Comparison of ENCODE assay signal across 1 cellular context in the genomic region with DNA sequence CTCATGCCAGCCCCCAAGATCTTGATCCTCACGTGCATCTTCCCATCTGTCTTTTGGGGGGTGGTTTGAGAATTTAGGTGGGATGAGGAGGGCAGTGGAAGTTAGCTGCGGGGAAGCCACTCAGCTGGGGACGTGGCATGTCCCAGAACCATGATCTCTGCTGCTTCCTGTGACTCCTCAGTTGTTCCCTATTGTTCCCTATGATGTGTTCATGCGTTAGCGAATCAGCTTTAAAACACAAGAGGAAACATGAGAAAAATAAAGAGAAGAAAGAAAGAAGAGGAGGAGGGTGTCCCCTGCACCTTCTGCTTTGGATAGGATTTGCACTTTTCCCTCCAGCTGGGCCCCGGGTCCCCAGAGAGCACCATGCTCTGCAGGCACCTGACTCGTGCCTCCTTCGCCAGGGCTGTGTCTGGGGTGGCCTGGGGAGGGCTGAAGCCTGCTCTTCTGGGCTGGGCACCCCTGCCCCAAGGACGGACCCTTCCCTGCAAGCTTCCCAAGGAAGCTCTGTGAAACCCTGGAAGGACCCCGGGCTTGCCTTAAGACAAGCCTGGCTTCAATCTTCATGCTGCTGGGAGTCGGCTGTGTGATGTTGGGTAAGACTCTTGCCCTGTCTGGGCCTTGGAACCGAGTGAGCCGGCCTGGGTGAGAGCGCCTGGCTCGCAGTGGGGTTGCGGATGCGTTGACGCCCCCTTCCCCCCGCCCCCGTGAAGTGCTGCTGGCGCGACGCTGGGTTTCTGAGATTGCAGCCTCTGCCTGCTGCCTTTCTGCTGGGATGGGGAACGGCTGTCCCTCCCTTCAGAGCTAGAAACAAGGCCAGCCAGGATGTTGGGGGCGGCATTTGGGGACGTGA.
TF ChIP-seq lines count a peak whose summit lies in the region.

No MANE protein-coding gene starts in this region.

TF ChIP-seq in H1, 55 proteins besides CTCF, POLR2A, EP300 and RAD21:
- TF ChIP-seq SRF (IDR thresholded peaks at IDR 0.05; ENCODE audit: low read depth, low read length) (no peak), PHF8 (conservative IDR thresholded peaks at IDR 0.05; ENCODE audit: low read depth, low read length) (no peak), ZNF274 (IDR thresholded peaks at IDR 0.05; ENCODE audit: borderline replicate concordance, extremely low read depth, low read length) (no peak), BRCA1 (IDR thresholded peaks at IDR 0.05; ENCODE audit: low read depth, low read length) (no peak), NANOG (IDR thresholded peaks at IDR 0.05; ENCODE audit: insufficient read depth, low read depth, low read length, poor library complexity, severe bottlenecking) (no peak), SAP30 (IDR thresholded peaks at IDR 0.05; ENCODE audit: insufficient read depth, insufficient replicate concordance, low read length) (no peak), POU5F1 (IDR thresholded peaks at IDR 0.05; ENCODE audit: low read depth, low read length) (no peak), SP4 (IDR thresholded peaks at IDR 0.05; ENCODE audit: low read length) (no peak), JUND (IDR thresholded peaks at IDR 0.05; ENCODE audit: low read length) (no peak), MAFK (IDR thresholded peaks at IDR 0.05; ENCODE audit: low read depth, low read length) (no peak), SUZ12 (IDR thresholded peaks at IDR 0.05; ENCODE audit: low read length) (no peak), GTF2F1 (IDR thresholded peaks at IDR 0.05; ENCODE audit: borderline replicate concordance, low read depth, low read length) (no peak), TCF12 (IDR thresholded peaks at IDR 0.05; ENCODE audit: low read depth, low read length) (no peak), SP1 (IDR thresholded peaks at IDR 0.05; ENCODE audit: low read depth, low read length) (no peak)
- TF ChIP-seq, protein P1, sequence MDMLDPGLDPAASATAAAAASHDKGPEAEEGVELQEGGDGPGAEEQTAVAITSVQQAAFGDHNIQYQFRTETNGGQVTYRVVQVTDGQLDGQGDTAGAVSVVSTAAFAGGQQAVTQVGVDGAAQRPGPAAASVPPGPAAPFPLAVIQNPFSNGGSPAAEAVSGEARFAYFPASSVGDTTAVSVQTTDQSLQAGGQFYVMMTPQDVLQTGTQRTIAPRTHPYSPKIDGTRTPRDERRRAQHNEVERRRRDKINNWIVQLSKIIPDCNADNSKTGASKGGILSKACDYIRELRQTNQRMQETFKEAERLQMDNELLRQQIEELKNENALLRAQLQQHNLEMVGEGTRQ (IDR thresholded peaks at IDR 0.05; ENCODE audit: low read length) = no peak
- TF ChIP-seq, protein P2, sequence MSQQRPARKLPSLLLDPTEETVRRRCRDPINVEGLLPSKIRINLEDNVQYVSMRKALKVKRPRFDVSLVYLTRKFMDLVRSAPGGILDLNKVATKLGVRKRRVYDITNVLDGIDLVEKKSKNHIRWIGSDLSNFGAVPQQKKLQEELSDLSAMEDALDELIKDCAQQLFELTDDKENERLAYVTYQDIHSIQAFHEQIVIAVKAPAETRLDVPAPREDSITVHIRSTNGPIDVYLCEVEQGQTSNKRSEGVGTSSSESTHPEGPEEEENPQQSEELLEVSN (IDR thresholded peaks at IDR 0.05) = no peak
